20 cellular contexts compared by ENCODE assay signal in the genomic region with DNA sequence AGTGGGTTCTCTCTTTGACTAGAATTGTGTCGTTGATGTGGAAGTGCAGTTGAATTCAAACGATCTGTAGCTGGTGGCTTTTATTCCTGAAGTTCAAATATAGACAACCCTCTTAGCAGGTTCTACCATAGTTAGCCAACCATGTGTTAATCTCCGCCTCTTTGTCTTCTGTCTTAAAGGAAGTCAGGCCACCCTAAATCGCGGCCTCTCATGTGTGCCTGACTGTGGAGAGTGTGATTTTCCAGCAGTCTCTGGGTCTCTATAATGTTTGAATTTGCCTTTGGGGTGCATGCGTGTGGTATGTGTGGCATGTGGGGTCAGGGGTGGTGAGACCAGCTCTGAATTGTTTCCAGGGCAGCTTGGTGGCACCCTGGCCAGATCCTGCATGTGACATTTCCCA.
"Had no signal": no experiment of that assay in that cellular context is flagged by ENCODE, and none has a peak within 500 bp of the region (broad histone marks: within the 10 kb centered on the region; RNA-seq: fewer than 3 reads in every experiment).

No MANE protein-coding gene starts in this region.

- H3K27me3 Mint-ChIP-seq: activated CD4-positive, alpha-beta memory T cell treated with anti-CD3 and anti-CD28 coated beads for 36 hours; activated T-helper 17 cell treated with anti-CD3 and anti-CD28 coated beads, Interleukin-2, amount 50 U/mL, for 72 hours had no signal

- H3K4me1 ChIP-seq: breast epithelium had no signal

- H3K36me3 ChIP-seq: ascending aorta, breast epithelium, lower lobe of right lung had no signal

- H3K27ac ChIP-seq: ascending aorta, breast epithelium, esophagus squamous epithelium, hepatocyte, lower lobe of right lung, spleen had no signal

- DNase-seq: activated CD4-positive, alpha-beta memory T cell treated with anti-CD3 and anti-CD28 coated beads for 36 hours; activated CD4-positive, alpha-beta T cell treated with anti-CD3 and anti-CD28 coated beads for 4 hours; activated naive CD4-positive, alpha-beta T cell; activated T-cell treated with anti-CD3 and anti-CD28 coated beads, Interleukin-2, amount 50 U/mL, for 1 hour; dermis blood vessel endothelial cell; effector memory CD4-positive, alpha-beta T cell; esophagus squamous epithelium; left colon; lower lobe of right lung; nephron progenitor cell; retina; spleen; stimulated activated naive CD4-positive, alpha-beta T cell had no signal

- H3K4me3 ChIP-seq: ascending aorta, breast epithelium, esophagus squamous epithelium, hepatocyte, lower lobe of right lung, spleen, tibial nerve had no signal

- H3K9me3 ChIP-seq: lower lobe of right lung had no signal

- H3K27me3 ChIP-seq: ascending aorta, breast epithelium, esophagus squamous epithelium, hepatocyte, spleen, tibial nerve had no signal

- ATAC-seq: activated T-helper 17 cell treated with anti-CD3 and anti-CD28 coated beads, Interleukin-2, amount 50 U/mL, for 72 hours; left colon; lower lobe of right lung; WTC11 had no signal

- H3K27ac Mint-ChIP-seq: activated CD4-positive, alpha-beta memory T cell treated with anti-CD3 and anti-CD28 coated beads for 36 hours; activated T-helper 17 cell treated with anti-CD3 and anti-CD28 coated beads, Interleukin-2, amount 50 U/mL, for 72 hours; T-helper 2 cell treated with Interferon-gamma antibody and Interleukin-4, amounts not matched to agents 5 μg/mL and 100 μg/mL, for 36 hours; WTC11 had no signal

- H3K4me3 Mint-ChIP-seq: activated CD4-positive, alpha-beta memory T cell treated with anti-CD3 and anti-CD28 coated beads for 36 hours; activated T-helper 17 cell treated with anti-CD3 and anti-CD28 coated beads, Interleukin-2, amount 50 U/mL, for 72 hours; nephron progenitor cell; T-helper 2 cell treated with Interferon-gamma antibody and Interleukin-4, amounts not matched to agents 5 μg/mL and 100 μg/mL, for 36 hours; WTC11 had no signal
